In genomic region chr9:122463828-122464632, GRCh38 we compare ENCODE assay signal across 8 cellular contexts. TPM values are rescaled to one million over a fixed set of nuclear protein-coding genes. Genes with fewer than 3 reads are reported as not detected.
DNase-seq lines count a peak whose midpoint lies in the region; ATAC-seq and TF ChIP-seq lines count a peak whose summit lies in the region.

No MANE protein-coding gene starts in this region.

- no peak for ATAC-seq in left lobe of liver

- H3K9ac ChIP-seq in HUES6 (ENCODE audit: low read length) = peak overlapping the region; percentile 7

- TF ChIP-seq CTCF in 22Rv1 (IDR thresholded peaks at IDR 0.05) = peak; percentile 76
- peak; percentile 22; the same call in 2 of the 3 replicates for TF ChIP-seq CTCF in GM12872 (IDR thresholded peaks at IDR 0.05; ENCODE audit: insufficient read depth, low read depth, low read length)

- peak; percentile 85 to 88 for DNase-seq in SHP77 (lab: John Stamatoyannopoulos, UW)
- no peak for DNase-seq in effector memory CD4-positive, alpha-beta T cell
- DNase-seq in skeletal muscle cell (ENCODE audit: low read depth) = no peak
- no peak for DNase-seq in globus pallidus (ENCODE audit: low spot score)
- no peak for DNase-seq in left lobe of liver (ENCODE audit: low spot score)

- H3K27me3 ChIP-seq in HUES6 (ENCODE audit: control insufficient read depth, insufficient read depth, low read length) = peaks cover 30% of the 10 kb centered on the region; the same call in 1 of the 2 replicates
- no peaks in the 10 kb centered on the region for H3K27me3 ChIP-seq in effector memory CD4-positive, alpha-beta T cell (replicated peaks; ENCODE audit: control insufficient read depth, insufficient read depth, low read length, poor library complexity, severe bottlenecking)

- H3K9me3 ChIP-seq in HUES6 (ENCODE audit: control insufficient read depth, insufficient read depth, low read depth, low read length) = no peaks in the 10 kb centered on the region
- no peaks in the 10 kb centered on the region for H3K9me3 ChIP-seq in effector memory CD4-positive, alpha-beta T cell (ENCODE audit: control insufficient read depth, low read length)

- H3K4me1 ChIP-seq in HUES6 (ENCODE audit: control insufficient read depth, insufficient read depth, low read length) = 0 out of 2 replicates have a peak, but pooled peaks cover 2% of the 10 kb centered on the region
- H3K4me1 ChIP-seq in effector memory CD4-positive, alpha-beta T cell (ENCODE audit: control insufficient read depth, insufficient read depth, low read length, poor library complexity, severe bottlenecking) = no peaks in the 10 kb centered on the region

- H3K4me3 ChIP-seq in HUES6 (ENCODE audit: low read depth, low read length) = peak overlapping the region; percentile 25; the same call in 1 of the 2 replicates
- peak overlapping the region; percentile 57 for H3K4me3 ChIP-seq in effector memory CD4-positive, alpha-beta T cell (ENCODE audit: insufficient read depth, low read depth, low read length, poor library complexity, severe bottlenecking)
- H3K4me3 ChIP-seq in skeletal muscle cell (ENCODE audit: low read depth, low read length) = peak overlapping the region; percentile 44

- H3K36me3 ChIP-seq in HUES6 (ENCODE audit: control insufficient read depth, insufficient read depth, low read length) = no peaks in the 10 kb centered on the region
- no peaks in the 10 kb centered on the region for H3K36me3 ChIP-seq in effector memory CD4-positive, alpha-beta T cell (ENCODE audit: control insufficient read depth, insufficient read depth, low read length)

- H3K27ac ChIP-seq in 22Rv1 = peak overlapping the region; percentile 56
- no peak overlapping the region for H3K27ac ChIP-seq in HUES6 (ENCODE audit: low read depth, low read length)
- H3K27ac ChIP-seq in effector memory CD4-positive, alpha-beta T cell (ENCODE audit: insufficient read depth, low read length, poor library complexity, severe bottlenecking) = no peak overlapping the region

RNA-seq across cellular contexts. Expression of gene OR1J1, which starts 13.7 kb away (rescaled TPM):
- not detected for total RNA-seq in left lobe of liver

RNA-seq across cellular contexts. Expression of gene OR1J2, which starts 46.6 kb away (rescaled TPM):
- total RNA-seq in left lobe of liver = not detected

RNA-seq across cellular contexts. Expression of gene OR1J4, which starts 54.9 kb away (rescaled TPM):
- not detected for total RNA-seq in left lobe of liver

Comparison
In these comparisons a context has a peak if more than half of its experiments do, and no peak if none do; other contexts are left out.
1. DNase-seq: peak in SHP77 (2 of 2); none in effector memory CD4-positive, alpha-beta T cell (0 of 3), skeletal muscle cell (single experiment), globus pallidus (single experiment) and left lobe of liver (single experiment).
2. Peak in every context shown above with its lines, with median percentiles within 50 percentile points of each other: H3K4me3 ChIP-seq.